ENCODE assay signal across 11 cellular contexts in genomic region chr15:26771917-26772587, GRCh38. TPM values are rescaled to one million over a fixed set of nuclear protein-coding genes. Genes with fewer than 3 reads are reported as not detected.
A peak's percentile ranks its signal among the peaks of the same experiment; 100 is the strongest.
DNase-seq lines count a peak whose midpoint lies in the region; ATAC-seq and TF ChIP-seq lines count a peak whose summit lies in the region.
"Had no signal": no experiment of that assay in that cellular context is flagged by ENCODE, and none has a peak within 500 bp of the region (broad histone marks: within the 10 kb centered on the region; RNA-seq: fewer than 3 reads in every experiment).

No MANE protein-coding gene starts in this region.

- H3K27ac ChIP-seq in GM23338 (ENCODE audit: low read depth): no peak overlapping the region
- H3K27ac ChIP-seq in hepatocyte: no peak overlapping the region
- no peak overlapping the region for H3K27ac ChIP-seq in sigmoid colon
- no peak overlapping the region for H3K27ac ChIP-seq in MM.1S (ENCODE audit: low read length)

- H3K9me3 Mint-ChIP-seq in GM23338 (no peaks in the 10 kb centered on the region; the same call in 2 of the 3 replicates), T-cell (peaks cover 0 to 3% (median 0%) of the 10 kb centered on the region in 3 donors)

- H3K36me3 ChIP-seq in GM23338 (ENCODE audit: insufficient read depth): 0 out of 2 replicates have a peak, but pooled peaks cover 2% of the 10 kb centered on the region
- H3K36me3 ChIP-seq in hepatocyte (replicated peaks; ENCODE audit: insufficient read depth, low read depth): no peaks in the 10 kb centered on the region
- no peaks in the 10 kb centered on the region for H3K36me3 ChIP-seq in sigmoid colon
- H3K36me3 ChIP-seq in MM.1S (replicated peaks; ENCODE audit: insufficient read depth, low read length): no peaks in the 10 kb centered on the region

- no peaks in the 10 kb centered on the region for H3K9me3 ChIP-seq in hepatocyte (ENCODE audit: low read depth)
- peaks cover 0 to 4% (median 0%) of the 10 kb centered on the region in 4 donors for H3K9me3 ChIP-seq in sigmoid colon
- no peaks in the 10 kb centered on the region for H3K9me3 ChIP-seq in MM.1S (replicated peaks; ENCODE audit: insufficient read depth, low read length)

- H3K4me2 ChIP-seq in GM23338 (peak overlapping the region; percentile 90), hepatocyte (peak overlapping the region; percentile 87), MM.1S (ENCODE audit: low read depth, low read length) (no peak overlapping the region)

- H3K4me3 Mint-ChIP-seq in GM23338 (peak overlapping the region; percentile 87), T-cell (peak overlapping the region in 2 of 3 donors; percentile 31)
- H3K4me3 Mint-ChIP-seq: natural killer cell treated with Interleukin-12 subunit alpha and Interleukin-12 subunit beta and Interleukin-15 and Interleukin-18, amount 100 ng/mL, for 72 hours had no signal

- peaks cover 57% of the 10 kb centered on the region for H3K79me2 ChIP-seq in GM23338 (replicated peaks; ENCODE audit: insufficient read depth)
- H3K79me2 ChIP-seq in hepatocyte: no peaks in the 10 kb centered on the region
- no peaks in the 10 kb centered on the region for H3K79me2 ChIP-seq in MM.1S (ENCODE audit: low read length)

- POLR2A ChIA-PET in T-cell (lab: Charles Lee): no interaction called here

- H3K4me1 Mint-ChIP-seq in GM23338: peaks cover 68% of the 10 kb centered on the region
- peaks cover 0 to 8% (median 3%) of the 10 kb centered on the region in 3 donors for H3K4me1 Mint-ChIP-seq in T-cell

- H3K36me3 Mint-ChIP-seq in GM23338 (ENCODE audit: low read depth) (peaks cover 30% of the 10 kb centered on the region), T-cell (no peaks in the 10 kb centered on the region)
- H3K36me3 Mint-ChIP-seq: natural killer cell treated with Interleukin-12 subunit alpha and Interleukin-12 subunit beta and Interleukin-15 and Interleukin-18, amount 100 ng/mL, for 72 hours had no signal

- peak; percentile 41 for DNase-seq in GM23338 (ENCODE audit: low spot score)
- DNase-seq in T-cell: no peak
- peak; percentile 62 for DNase-seq in hepatocyte (ENCODE audit: low spot score)
- DNase-seq in sigmoid colon: no peak
- no peak for DNase-seq in MM.1S
- DNase-seq in NCI-H345 treated with DMSO at 0.1 percent for 48 hours (lab: John Stamatoyannopoulos, UW; ENCODE audit: unreplicated experiment): no peak
- DNase-seq in HUDEP-2 (lab: John Stamatoyannopoulos, UW; ENCODE audit: unreplicated experiment in 76 of 76): no peak
- DNase-seq: GOT3 had no signal

- no peak for TF ChIP-seq CTCF in GM23338 (conservative IDR thresholded peaks at IDR 0.05; ENCODE audit: low read depth in 2 of 2)
- TF ChIP-seq CTCF in hepatocyte (IDR thresholded peaks at IDR 0.05; ENCODE audit: poor library complexity): no peak
- no peak for TF ChIP-seq CTCF in sigmoid colon (IDR thresholded peaks at IDR 0.05)
- no peak for TF ChIP-seq CTCF in MM.1S (IDR thresholded peaks at IDR 0.05; ENCODE audit: low read length)

- TF ChIP-seq EP300 in sigmoid colon (IDR thresholded peaks at IDR 0.05): no peak

- no peaks in the 10 kb centered on the region for H3F3A ChIP-seq in GM23338 (replicated peaks; ENCODE audit: low read depth)
- no peaks in the 10 kb centered on the region for H3F3A ChIP-seq in MM.1S (ENCODE audit: insufficient read depth, low read length)

- H3K4me1 ChIP-seq in GM23338 (ENCODE audit: insufficient read depth): peaks cover 66% of the 10 kb centered on the region
- H3K4me1 ChIP-seq in hepatocyte (ENCODE audit: insufficient read depth): no peaks in the 10 kb centered on the region
- peaks cover 0 to 23% (median 19%) of the 10 kb centered on the region in 4 donors for H3K4me1 ChIP-seq in sigmoid colon
- H3K4me1 ChIP-seq in MM.1S (ENCODE audit: low read length): no peaks in the 10 kb centered on the region

- no peak overlapping the region for H3K9ac ChIP-seq in MM.1S (ENCODE audit: low read length)

- H4K20me1 ChIP-seq in GM23338 (replicated peaks; ENCODE audit: insufficient read depth) (no peaks in the 10 kb centered on the region), hepatocyte (ENCODE audit: insufficient read depth, poor library complexity, severe bottlenecking) (no peaks in the 10 kb centered on the region), MM.1S (ENCODE audit: insufficient read depth, low read length) (no peaks in the 10 kb centered on the region)

- WGBS in hepatocyte (ENCODE audit: low lambda C conversion rate, missing lambda C conversion rate): 1% methylated on average over 36 of the region's 60 CpGs
- 4 to 24% methylated on average over 60 of the region's 60 CpGs for WGBS in sigmoid colon, 2 donors

- TF ChIP-seq POLR2A in sigmoid colon (IDR thresholded peaks at IDR 0.05): no peak

- no peak overlapping the region for H2AFZ ChIP-seq in GM23338
- H2AFZ ChIP-seq in hepatocyte: no peak overlapping the region
- no peak overlapping the region for H2AFZ ChIP-seq in MM.1S (ENCODE audit: low read length)

- H3K27me3 Mint-ChIP-seq in GM23338 (ENCODE audit: insufficient read depth, low read depth, poor library complexity) (peaks cover 15% of the 10 kb centered on the region), T-cell (peaks cover 37 to 43% of the 10 kb centered on the region in 2 donors)

- H3K4me3 ChIP-seq in GM23338 (peak overlapping the region; percentile 74), hepatocyte (peak overlapping the region; percentile 33), sigmoid colon (peak overlapping the region in 3 of 4 donors; percentile 42 to 54 (median 49)), MM.1S (ENCODE audit: low read length) (no peak overlapping the region)

- H3K9me2 ChIP-seq in GM23338 (ENCODE audit: insufficient read depth) (no peaks in the 10 kb centered on the region), hepatocyte (replicated peaks; ENCODE audit: insufficient read depth) (no peaks in the 10 kb centered on the region), MM.1S (replicated peaks; ENCODE audit: insufficient read depth, low read length) (no peaks in the 10 kb centered on the region)

- H3K27ac Mint-ChIP-seq in GM23338 (peak overlapping the region; percentile 88; the same call in 1 of the 2 replicates), T-cell (no peak overlapping the region)
- H3K27ac Mint-ChIP-seq: natural killer cell treated with Interleukin-12 subunit alpha and Interleukin-12 subunit beta and Interleukin-15 and Interleukin-18, amount 100 ng/mL, for 72 hours had no signal

- H3K27me3 ChIP-seq in GM23338 (ENCODE audit: insufficient read depth): no peaks in the 10 kb centered on the region
- H3K27me3 ChIP-seq in hepatocyte: peaks cover 58% of the 10 kb centered on the region
- H3K27me3 ChIP-seq in sigmoid colon: peaks cover 21 to 79% (median 39%) of the 10 kb centered on the region in 3 donors
- no peaks in the 10 kb centered on the region for H3K27me3 ChIP-seq in MM.1S (replicated peaks; ENCODE audit: insufficient read depth, low read length)

- ATAC-seq in GM23338 (peak; percentile 14), T-cell (replicated peaks in 1 of 4) (no peak), HG03135 (IDR thresholded peaks at IDR 0.05; ENCODE audit: unreplicated experiment) (no peak)
- ATAC-seq: activated CD4-positive, CD25-positive, alpha-beta regulatory T cell treated with anti-CD3 and anti-CD28 coated beads, Interleukin-2, amount 50 U/mL, for 24 hours; natural killer cell treated with Interleukin-12 subunit alpha and Interleukin-12 subunit beta and Interleukin-15 and Interleukin-18, amount 100 ng/mL, for 72 hours had no signal

- CTCF ChIA-PET in T-cell (lab: Charles Lee): no interaction called here

- intact Hi-C loops in sigmoid colon (cut with DNase I): no loop called here

TF ChIP-seq in GM23338, 12 proteins besides CTCF, POLR2A, EP300 and RAD21 (continues in another document):
- TF ChIP-seq POLR2AphosphoS5 (IDR thresholded peaks at IDR 0.05; ENCODE audit: low read depth) (no peak), NANOG (IDR thresholded peaks at IDR 0.05; ENCODE audit: borderline replicate concordance) (no peak), ZNF114 (CRISPR knock-in tag; IDR thresholded peaks at IDR 0.05) (no peak), CREB1 (CRISPR knock-in tag; IDR thresholded peaks at IDR 0.05; ENCODE audit: low read depth) (no peak), STAT1 (IDR thresholded peaks at IDR 0.05; ENCODE audit: unreplicated experiment) (no peak), EZH2 (IDR thresholded peaks at IDR 0.05; ENCODE audit: low read depth, unreplicated experiment) (no peak)
- TF ChIP-seq, protein P1, sequence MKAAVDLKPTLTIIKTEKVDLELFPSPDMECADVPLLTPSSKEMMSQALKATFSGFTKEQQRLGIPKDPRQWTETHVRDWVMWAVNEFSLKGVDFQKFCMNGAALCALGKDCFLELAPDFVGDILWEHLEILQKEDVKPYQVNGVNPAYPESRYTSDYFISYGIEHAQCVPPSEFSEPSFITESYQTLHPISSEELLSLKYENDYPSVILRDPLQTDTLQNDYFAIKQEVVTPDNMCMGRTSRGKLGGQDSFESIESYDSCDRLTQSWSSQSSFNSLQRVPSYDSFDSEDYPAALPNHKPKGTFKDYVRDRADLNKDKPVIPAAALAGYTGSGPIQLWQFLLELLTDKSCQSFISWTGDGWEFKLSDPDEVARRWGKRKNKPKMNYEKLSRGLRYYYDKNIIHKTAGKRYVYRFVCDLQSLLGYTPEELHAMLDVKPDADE (IDR thresholded peaks at IDR 0.05): no peak

RNA-seq across cellular contexts. Expression of gene GABRB3, which starts 0.8 kb away (rescaled TPM):
- 119 and 131 TPM in 2 replicates for total RNA-seq in GM23338 (2014; rRNA removed; shearing (Covaris generic))
- polyA plus RNA-seq in GM23338 (2016; fragmentation: Nextera tagmentation; extraction: Ambion mirVana) (46.8 and 56.5 TPM in 2 replicates), hepatocyte (1.3 and 1.8 TPM in 2 replicates), sigmoid colon (1 to 10 TPM in 1 of 3 donors, under 1 TPM in 2; 0.23 to 1.0 (median 0.60) TPM)
- total RNA-seq in T-cell (under 1 TPM in 3 of 5 donors, not detected in 2; 0.23 to 0.76 (median 0.54) TPM), hepatocyte (1.8 and 3.4 TPM in 2 replicates), sigmoid colon (1 to 10 TPM in 3 of 4 donors, under 1 TPM in 1; 0.82 to 4.6 (median 3.2) TPM)
- total RNA-seq: natural killer cell treated with Interleukin-12 subunit alpha and Interleukin-12 subunit beta and Interleukin-15 and Interleukin-18, amount 100 ng/mL, for 72 hours had no signal

Comparison
In these comparisons a context has a peak if more than half of its experiments do, and no peak if none do; other contexts are left out.
1. DNase-seq: peak in GM23338 (single experiment) and hepatocyte (single experiment); none in T-cell (0 of 34), sigmoid colon (single experiment), MM.1S (single experiment), NCI-H345 treated with DMSO at 0.1 percent for 48 hours (single experiment) and HUDEP-2 (0 of 76).
2. RNA of gene GABRB3, which starts 0.8 kb away (total RNA-seq): 119 to 131 TPM in GM23338; 0.82 to 4.6 TPM in sigmoid colon, 1.8 to 3.4 TPM in hepatocyte and 0.23 to 0.76 TPM in T-cell; every median in the first group is over 10 times any median in the second.